ENCODE assay signal across 8 cellular contexts in the genomic region with DNA sequence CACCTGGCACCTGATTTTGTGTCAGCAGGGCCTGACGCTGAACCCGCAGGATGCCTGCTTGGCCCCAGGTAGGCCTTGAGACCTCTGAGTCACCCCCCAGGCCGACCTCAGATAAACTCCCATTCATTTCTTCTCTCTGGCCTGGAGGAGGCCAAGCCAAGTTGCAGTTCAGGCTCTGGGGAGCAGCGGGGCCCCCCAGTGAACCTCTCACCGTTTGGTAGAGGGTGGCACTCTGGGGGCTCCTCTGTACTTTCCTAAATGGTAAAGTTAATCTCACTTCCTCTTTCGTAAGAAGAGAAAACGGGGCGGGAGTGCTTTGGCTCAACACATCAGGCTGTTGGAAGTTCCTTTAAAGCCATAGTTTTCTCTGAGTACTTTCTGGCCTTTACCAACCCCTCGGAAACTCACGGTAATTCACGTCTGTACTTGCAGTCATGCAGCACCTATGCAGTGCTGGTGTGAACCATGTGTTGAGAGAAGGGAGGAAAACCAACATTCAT. TPM values are rescaled to one million over a fixed set of nuclear protein-coding genes. Genes with fewer than 3 reads are reported as not detected.
A peak's percentile ranks its signal among the peaks of the same experiment; 100 is the strongest.
DNase-seq lines count a peak whose midpoint lies in the region; ATAC-seq, FAIRE-seq and TF ChIP-seq lines count a peak whose summit lies in the region.

No MANE protein-coding gene starts in this region.

- peak overlapping the region; percentile 13; the same call in 1 of the 2 replicates for H3K9ac ChIP-seq in SU-DHL-6 (ENCODE audit: low read length)

- peak; percentile 76 for ATAC-seq in GM18511 (IDR thresholded peaks at IDR 0.05; ENCODE audit: unreplicated experiment)
- ATAC-seq in HG02798 (IDR thresholded peaks at IDR 0.05; ENCODE audit: poor library complexity, unreplicated experiment) = peak; percentile 70
- peak; percentile 85 for ATAC-seq in naive B cell (ENCODE audit: low read depth in 2 of 2)
- ATAC-seq in SK-N-SH treated with all-trans-retinoic acid at 6 μM for 48 hours = no peak

- CTCF ChIA-PET in activated CD4-positive, alpha-beta T cell treated with anti-CD3 and anti-CD28 coated beads, Interleukin-2, amount 10 ng/mL, durations not matched to agents 7 days and 5 days (lab: Charles Lee) = no interaction called here

- H3K36me3 Mint-ChIP-seq in naive B cell = peaks cover 0 to 7% of the 10 kb centered on the region in 2 donors
- no peaks in the 10 kb centered on the region for H3K36me3 Mint-ChIP-seq in activated CD4-positive, alpha-beta T cell treated with anti-CD3 and anti-CD28 coated beads, Interleukin-2, amount 10 ng/mL, durations not matched to agents 7 days and 5 days (ENCODE audit: low read depth)

- peak overlapping the region; percentile 34 for H3K4me2 ChIP-seq in SU-DHL-6 (ENCODE audit: low read depth, low read length, poor library complexity, severe bottlenecking)

- H2AFZ ChIP-seq in SU-DHL-6 (ENCODE audit: low read depth, low read length, severe bottlenecking) = no peak overlapping the region

- H3F3A ChIP-seq in SU-DHL-6 (ENCODE audit: insufficient read depth) = no peaks in the 10 kb centered on the region

- H4K20me1 ChIP-seq in SU-DHL-6 (ENCODE audit: low read depth, low read length) = no peaks in the 10 kb centered on the region

- peak overlapping the region; percentile 41 to 89 (median 74) for H3K4me3 Mint-ChIP-seq in naive B cell
- H3K4me3 Mint-ChIP-seq in activated CD4-positive, alpha-beta T cell treated with anti-CD3 and anti-CD28 coated beads, Interleukin-2, amount 10 ng/mL, durations not matched to agents 7 days and 5 days = no peak overlapping the region

- H3K36me3 ChIP-seq in SU-DHL-6 (ENCODE audit: low read length) = no peaks in the 10 kb centered on the region

- peak overlapping the region; percentile 35 for H3K27ac ChIP-seq in SU-DHL-6 (ENCODE audit: low read depth, low read length)

- peaks cover 49 to 59% (median 53%) of the 10 kb centered on the region in 3 donors for H3K4me1 Mint-ChIP-seq in naive B cell
- peaks cover 2% of the 10 kb centered on the region for H3K4me1 Mint-ChIP-seq in activated CD4-positive, alpha-beta T cell treated with anti-CD3 and anti-CD28 coated beads, Interleukin-2, amount 10 ng/mL, durations not matched to agents 7 days and 5 days

- H3K27me3 Mint-ChIP-seq in naive B cell = peaks cover 5 to 18% (median 12%) of the 10 kb centered on the region in 3 donors
- peaks cover 45% of the 10 kb centered on the region for H3K27me3 Mint-ChIP-seq in activated CD4-positive, alpha-beta T cell treated with anti-CD3 and anti-CD28 coated beads, Interleukin-2, amount 10 ng/mL, durations not matched to agents 7 days and 5 days

- H3K9me3 Mint-ChIP-seq in naive B cell = no peaks in the 10 kb centered on the region
- no peaks in the 10 kb centered on the region for H3K9me3 Mint-ChIP-seq in activated CD4-positive, alpha-beta T cell treated with anti-CD3 and anti-CD28 coated beads, Interleukin-2, amount 10 ng/mL, durations not matched to agents 7 days and 5 days

- DNase-seq in naive B cell (peak; percentile 76), HTR-8/SVneo (ENCODE audit: insufficient read length, low spot score) (no peak), NCI-H1092 (lab: John Stamatoyannopoulos, UW) (no peak)
- no peak for DNase-seq in activated CD4-positive, alpha-beta T cell treated with anti-CD3 and anti-CD28 coated beads, Interleukin-2, amount 10 ng/mL, durations not matched to agents 7 days and 5 days

- H3K27me3 ChIP-seq in SU-DHL-6 (ENCODE audit: low read length) = 0 out of 2 replicates have a peak, but pooled peaks cover 2% of the 10 kb centered on the region

- no peaks in the 10 kb centered on the region for H3K79me2 ChIP-seq in SU-DHL-6 (ENCODE audit: insufficient read depth, low read length)

- peak overlapping the region; percentile 70 to 97 (median 90) for H3K27ac Mint-ChIP-seq in naive B cell
- no peak overlapping the region for H3K27ac Mint-ChIP-seq in activated CD4-positive, alpha-beta T cell treated with anti-CD3 and anti-CD28 coated beads, Interleukin-2, amount 10 ng/mL, durations not matched to agents 7 days and 5 days

- FAIRE-seq in HTR-8/SVneo (lab: Jason Lieb, UNC) = no peak

- no peaks in the 10 kb centered on the region for H3K9me3 ChIP-seq in SU-DHL-6 (ENCODE audit: insufficient read depth, low read length)

- POLR2A ChIA-PET in activated CD4-positive, alpha-beta T cell treated with anti-CD3 and anti-CD28 coated beads, Interleukin-2, amount 10 ng/mL, durations not matched to agents 7 days and 5 days (lab: Charles Lee) = no interaction called here

- H3K4me3 ChIP-seq in SU-DHL-6 (ENCODE audit: insufficient read depth, low read length, poor library complexity, severe bottlenecking) = no peak overlapping the region

- TF ChIP-seq CTCF in SU-DHL-6 (IDR thresholded peaks at IDR 0.05; ENCODE audit: insufficient read depth, low read length, poor library complexity, severe bottlenecking) = no peak

- H3K9me2 ChIP-seq in SU-DHL-6 (replicated peaks; ENCODE audit: insufficient read depth, low read length) = no peaks in the 10 kb centered on the region

TF ChIP-seq in SK-N-SH treated with all-trans-retinoic acid at 6 μM for 48 hours, 23 proteins besides CTCF, POLR2A, EP300 and RAD21:
- TF ChIP-seq GLIS3 (CRISPR knock-in tag; IDR thresholded peaks at IDR 0.05) (no peak), ZFP30 (CRISPR knock-in tag; IDR thresholded peaks at IDR 0.05) (no peak), OSR1 (CRISPR knock-in tag; IDR thresholded peaks at IDR 0.05) (no peak), RARB (CRISPR knock-in tag; IDR thresholded peaks at IDR 0.05) (no peak), PPARA (CRISPR knock-in tag; IDR thresholded peaks at IDR 0.05; ENCODE audit: borderline replicate concordance) (no peak), TCF4 (CRISPR knock-in tag; IDR thresholded peaks at IDR 0.05; ENCODE audit: borderline replicate concordance) (no peak), ESRRG (CRISPR knock-in tag; IDR thresholded peaks at IDR 0.05) (no peak), ARNTL (CRISPR knock-in tag; IDR thresholded peaks at IDR 0.05; ENCODE audit: borderline replicate concordance, low read depth) (no peak)
- TF ChIP-seq, protein P1, sequence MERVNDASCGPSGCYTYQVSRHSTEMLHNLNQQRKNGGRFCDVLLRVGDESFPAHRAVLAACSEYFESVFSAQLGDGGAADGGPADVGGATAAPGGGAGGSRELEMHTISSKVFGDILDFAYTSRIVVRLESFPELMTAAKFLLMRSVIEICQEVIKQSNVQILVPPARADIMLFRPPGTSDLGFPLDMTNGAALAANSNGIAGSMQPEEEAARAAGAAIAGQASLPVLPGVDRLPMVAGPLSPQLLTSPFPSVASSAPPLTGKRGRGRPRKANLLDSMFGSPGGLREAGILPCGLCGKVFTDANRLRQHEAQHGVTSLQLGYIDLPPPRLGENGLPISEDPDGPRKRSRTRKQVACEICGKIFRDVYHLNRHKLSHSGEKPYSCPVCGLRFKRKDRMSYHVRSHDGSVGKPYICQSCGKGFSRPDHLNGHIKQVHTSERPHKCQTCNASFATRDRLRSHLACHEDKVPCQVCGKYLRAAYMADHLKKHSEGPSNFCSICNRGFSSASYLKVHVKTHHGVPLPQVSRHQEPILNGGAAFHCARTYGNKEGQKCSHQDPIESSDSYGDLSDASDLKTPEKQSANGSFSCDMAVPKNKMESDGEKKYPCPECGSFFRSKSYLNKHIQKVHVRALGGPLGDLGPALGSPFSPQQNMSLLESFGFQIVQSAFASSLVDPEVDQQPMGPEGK (CRISPR knock-in tag; IDR thresholded peaks at IDR 0.05; ENCODE audit: borderline replicate concordance) = no peak

RNA-seq across cellular contexts. Expression of a gene that starts 2.8 kb away (rescaled TPM):
- under 1 TPM in 4 of 6 donors, not detected in 2; 0.24 to 0.44 (median 0.26) TPM for polyA plus RNA-seq in naive B cell (ENCODE audit: low read depth in 6 of 6)
- total RNA-seq in activated CD4-positive, alpha-beta T cell treated with anti-CD3 and anti-CD28 coated beads, Interleukin-2, amount 10 ng/mL, durations not matched to agents 7 days and 5 days = not detected
